In genomic region chr2:101001713-101002561, GRCh38 we compare ENCODE assay signal across 8 cellular contexts. TPM values are rescaled to one million over a fixed set of nuclear protein-coding genes. Genes with fewer than 3 reads are reported as not detected.
DNase-seq lines count a peak whose midpoint lies in the region; ATAC-seq and TF ChIP-seq lines count a peak whose summit lies in the region.

RPL31 (plus strand) TSS chr2:101002289; CDS start chr2:101002702, 413 bp downstream.

- no peaks in the 10 kb centered on the region for H3K27me3 ChIP-seq in left ventricle myocardium inferior (ENCODE audit: low read depth)

- H3K4me3 Mint-ChIP-seq in T-helper 17 cell (peak within 1 kb of the TSS; percentile 99), progenitor cell of endocrine pancreas (ENCODE audit: low read depth) (peak within 1 kb of the TSS; percentile 95)

- peak within 1 kb of the TSS; percentile 83 for H3K4me3 ChIP-seq in left ventricle myocardium inferior

- DNase-seq in NCI-H1694 treated with DMSO at 0.1 percent for 48 hours (lab: John Stamatoyannopoulos, UW): peak; percentile 84
- peak; percentile 90 to 92 (median 91) for DNase-seq in T-helper 17 cell
- DNase-seq in amygdala (lab: John Stamatoyannopoulos, UW): peak; percentile 72 to 98 (median 93)
- peak; percentile 97 for DNase-seq in left ventricle myocardium inferior
- peak; percentile 85 for DNase-seq in progenitor cell of endocrine pancreas (ENCODE audit: low spot score, unreplicated experiment)
- DNase-seq in ureter (ENCODE audit: low spot score): peak; percentile 98

- H3K4me1 ChIP-seq in left ventricle myocardium inferior: peaks cover 47% of the 10 kb centered on the region

- intact Hi-C loops in left ventricle myocardium inferior (cut with micrococcal nuclease): no loop called here

- ATAC-seq in HG02885 (IDR thresholded peaks at IDR 0.05; ENCODE audit: poor library complexity, unreplicated experiment): peak; percentile 98
- peak; percentile 96 for ATAC-seq in T-helper 17 cell

- H3K36me3 Mint-ChIP-seq in T-helper 17 cell (ENCODE audit: low read depth): peaks cover 19% of the 10 kb centered on the region
- peaks cover 34% of the 10 kb centered on the region for H3K36me3 Mint-ChIP-seq in progenitor cell of endocrine pancreas (ENCODE audit: insufficient read depth)

- H3K27ac Mint-ChIP-seq in T-helper 17 cell (peak within 1 kb of the TSS; percentile 97), progenitor cell of endocrine pancreas (peak within 1 kb of the TSS; percentile 98)

- H3K4me1 Mint-ChIP-seq in T-helper 17 cell: peaks cover 36% of the 10 kb centered on the region
- peaks cover 26% of the 10 kb centered on the region for H3K4me1 Mint-ChIP-seq in progenitor cell of endocrine pancreas (ENCODE audit: low read depth)

- peaks cover 34% of the 10 kb centered on the region for H3K36me3 ChIP-seq in left ventricle myocardium inferior

- TF ChIP-seq POLR2A in GM15510 (IDR thresholded peaks at IDR 0.05; ENCODE audit: borderline replicate concordance, extremely low read depth, insufficient read length): peak; percentile 98

- peak within 1 kb of the TSS; percentile 78 for H3K27ac ChIP-seq in left ventricle myocardium inferior (replicated peaks)

- H3K9me3 ChIP-seq in T-helper 17 cell (ENCODE audit: control insufficient read depth, low read length, poor library complexity, severe bottlenecking) (no peaks in the 10 kb centered on the region), left ventricle myocardium inferior (replicated peaks) (no peaks in the 10 kb centered on the region)

- H3K9me3 Mint-ChIP-seq in progenitor cell of endocrine pancreas (ENCODE audit: low read depth): no peaks in the 10 kb centered on the region

- TF ChIP-seq CTCF in left ventricle myocardium inferior (IDR thresholded peaks at IDR 0.05; ENCODE audit: borderline replicate concordance) (no peak), progenitor cell of endocrine pancreas (IDR thresholded peaks at IDR 0.05; ENCODE audit: unreplicated experiment) (no peak)

- H3K27me3 Mint-ChIP-seq in T-helper 17 cell (no peaks in the 10 kb centered on the region), progenitor cell of endocrine pancreas (no peaks in the 10 kb centered on the region)

RNA-seq across cellular contexts. Expression of gene RPL31, which starts in this region (rescaled TPM):
- 1,000 to 10,000 TPM; 1,930 to 1,963 TPM for total RNA-seq in T-helper 17 cell
- 803 TPM for total RNA-seq in left ventricle myocardium inferior
- total RNA-seq in progenitor cell of endocrine pancreas: 1,632 and 1,719 TPM in 2 replicates
- total RNA-seq in ureter: 1,638 TPM

Comparison
In these comparisons a context has a peak if more than half of its experiments do, and no peak if none do; other contexts are left out.
1. Peak in every context shown above with its lines: DNase-seq, ATAC-seq, H3K4me3 ChIP-seq and H3K27ac ChIP-seq.